8 cellular contexts compared by ENCODE assay signal in genomic region chr6:31321005-31321707, GRCh38.
"Had no signal": no experiment of that assay in that cellular context is flagged by ENCODE, and none has a peak within 500 bp of the region (broad histone marks: within the 10 kb centered on the region; RNA-seq: fewer than 3 reads in every experiment).

No MANE protein-coding gene starts in this region.

- ATAC-seq: HepG2 had no signal

- H3K27ac ChIP-seq: HL-60 had no signal

- DNase-seq: HCEC 1CT, HFFc6, KBM-7 had no signal

- H2AFZ ChIP-seq: GM23338 had no signal

- H3K9me3 Mint-ChIP-seq: GM23338 had no signal

- H3K4me3 ChIP-seq: GM23338 had no signal

- H3K27ac Mint-ChIP-seq: GM23338, H9, HFFc6, IgD-negative memory B cell had no signal

- H3K4me3 Mint-ChIP-seq: GM23338, H9, HFFc6, IgD-negative memory B cell had no signal

- H3K4me2 ChIP-seq: GM23338 had no signal

- H3K4me1 Mint-ChIP-seq: GM23338, IgD-negative memory B cell had no signal
